In the genomic region with DNA sequence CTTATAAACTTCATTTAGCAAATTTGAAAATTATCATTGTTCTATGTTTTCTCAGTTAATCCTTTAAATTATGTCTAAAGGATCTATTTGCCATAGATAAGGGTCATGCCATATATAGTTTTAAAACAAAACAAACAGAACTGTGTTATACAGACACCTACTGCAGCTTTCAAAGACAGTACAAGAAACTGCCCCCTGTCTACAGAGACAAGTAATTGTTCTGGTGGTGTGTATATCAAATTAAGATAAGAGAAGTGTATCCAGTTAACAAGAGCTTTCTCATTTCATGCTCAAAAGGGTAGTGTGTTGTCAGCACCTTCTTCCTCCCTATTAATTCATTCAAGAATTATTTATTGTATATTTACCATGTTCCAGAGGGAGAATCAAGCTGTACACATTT, we compare ENCODE assay signal across 14 cellular contexts.
A peak's percentile ranks its signal among the peaks of the same experiment; 100 is the strongest.
DNase-seq lines count a peak whose midpoint lies in the region; ATAC-seq, FAIRE-seq and TF ChIP-seq lines count a peak whose summit lies in the region.
"Had no signal": no experiment of that assay in that cellular context is flagged by ENCODE, and none has a peak within 500 bp of the region (broad histone marks: within the 10 kb centered on the region; RNA-seq: fewer than 3 reads in every experiment).

No MANE protein-coding gene starts in this region.

- CTCF ChIA-PET in A549 (lab: Yijun Ruan, JAX) = interaction anchor here (0.5 to 9.0 kb wide), 33 partner anchors 8 to 351 kb away, joined by 3 to 374 read pairs (median 5); a partner anchor contains a TSS

- no peak for TF ChIP-seq POLR2A in A549 (IDR thresholded peaks at IDR 0.05; ENCODE audit: low read length)

- FAIRE-seq in A549 (lab: Jason Lieb, UNC) = no peak
- FAIRE-seq: kidney had no signal

- H3K4me3 ChIP-seq in A549 (no peak overlapping the region), GM12865 (ENCODE audit: low read depth, low read length) (no peak overlapping the region), fibroblast of the aortic adventitia (ENCODE audit: low read depth, low read length) (no peak overlapping the region)
- H3K4me3 ChIP-seq: PC-9, psoas muscle had no signal

- no peaks in the 10 kb centered on the region for H3K9me3 ChIP-seq in A549
- H3K9me3 ChIP-seq: psoas muscle had no signal

- TF ChIP-seq CTCF in A549 (IDR thresholded peaks at IDR 0.05) (peak; percentile 44), GM12865 (IDR thresholded peaks at IDR 0.05; ENCODE audit: insufficient read depth, low read depth, low read length, missing control alignments) (no peak), fibroblast of the aortic adventitia (IDR thresholded peaks at IDR 0.05; ENCODE audit: insufficient read depth, low read length) (peak; percentile 55)

- TF ChIP-seq EP300 in A549 (IDR thresholded peaks at IDR 0.05) = no peak

- POLR2A ChIA-PET in A549 (lab: Yijun Ruan, JAX) = no interaction called here

- no peaks in the 10 kb centered on the region for H3K4me1 ChIP-seq in A549
- H3K4me1 ChIP-seq: psoas muscle had no signal

- DNase-seq in A549 (ENCODE audit: low read depth in 1 of 2, low spot score in 1 of 2) (peak in 1 of 2 experiments; percentile 40), GM12865 (ENCODE audit: low read depth) (peak; percentile 1), RPMI7951 (ENCODE audit: low read depth) (peak; percentile 34), fibroblast of the aortic adventitia (ENCODE audit: low read depth) (peak; percentile 58), ecto neural progenitor cell (ENCODE audit: low spot score) (no peak), NCI-H1048 (lab: John Stamatoyannopoulos, UW) (no peak)
- DNase-seq in activated CD4-positive, alpha-beta T cell treated with anti-CD3 and anti-CD28 coated beads, Interleukin-2, amount 50 U/mL, for 4 hours = no peak
- DNase-seq: C1 segment of cervical spinal cord; effector CD8-positive, alpha-beta T cell; kidney; NCI-H1092 treated with DMSO at 0.1 percent for 48 hours; PC-9; psoas muscle had no signal

- H3K27ac ChIP-seq in A549 = peak overlapping the region in 1 of 2 experiments; percentile 27; a peak in 2 of 6 replicates
- H3K27ac ChIP-seq: PC-9, psoas muscle had no signal

- no peak overlapping the region for H3K4me2 ChIP-seq in A549
- H3K4me2 ChIP-seq: PC-9 had no signal

- TF ChIP-seq RAD21 in A549 (conservative IDR thresholded peaks at IDR 0.05 in 1 of 2, IDR thresholded peaks at IDR 0.05 in 1 of 2) = peak; percentile 34 to 41; a peak in 3 of 5 replicates

- ATAC-seq in A549 = peak; percentile 56 to 77; a peak in 4 of 6 replicates
- ATAC-seq in GM18873 (IDR thresholded peaks at IDR 0.05; ENCODE audit: low FRiP score, unreplicated experiment) = no peak
- ATAC-seq: psoas muscle had no signal

TF ChIP-seq in A549, 52 proteins besides CTCF, POLR2A, EP300 and RAD21:
- TF ChIP-seq, protein P1, sequence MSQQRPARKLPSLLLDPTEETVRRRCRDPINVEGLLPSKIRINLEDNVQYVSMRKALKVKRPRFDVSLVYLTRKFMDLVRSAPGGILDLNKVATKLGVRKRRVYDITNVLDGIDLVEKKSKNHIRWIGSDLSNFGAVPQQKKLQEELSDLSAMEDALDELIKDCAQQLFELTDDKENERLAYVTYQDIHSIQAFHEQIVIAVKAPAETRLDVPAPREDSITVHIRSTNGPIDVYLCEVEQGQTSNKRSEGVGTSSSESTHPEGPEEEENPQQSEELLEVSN (IDR thresholded peaks at IDR 0.05; ENCODE audit: borderline replicate concordance, low read depth) = no peak
- TF ChIP-seq SMC3 (IDR thresholded peaks at IDR 0.05) = peak; percentile 56

Comparison
In these comparisons a context has a peak if more than half of its experiments do, and no peak if none do; other contexts are left out.
1. DNase-seq: peak in GM12865 (single experiment), RPMI7951 (single experiment) and fibroblast of the aortic adventitia (single experiment); none in ecto neural progenitor cell (single experiment), NCI-H1048 (single experiment) and activated CD4-positive, alpha-beta T cell treated with anti-CD3 and anti-CD28 coated beads, Interleukin-2, amount 50 U/mL, for 4 hours (0 of 2).